Comparison of ENCODE assay signal across 8 cellular contexts in genomic region chr19:45676851-45677263, GRCh38. TPM values are rescaled to one million over a fixed set of nuclear protein-coding genes. Genes with fewer than 3 reads are reported as not detected.
DNase-seq lines count a peak whose midpoint lies in the region; ATAC-seq and TF ChIP-seq lines count a peak whose summit lies in the region.

No MANE protein-coding gene starts in this region.

- DNase-seq in T-helper 17 cell (peak; percentile 32 to 37 (median 33)), dorsolateral prefrontal cortex (no peak), nephron progenitor cell (no peak), NCI-H446 treated with DMSO at 0.1 percent for 48 hours (lab: John Stamatoyannopoulos, UW) (no peak), NCI-H774 (lab: John Stamatoyannopoulos, UW) (no peak), medulla oblongata (ENCODE audit: extremely low spot score) (no peak)

- peak; percentile 31 for ATAC-seq in GM18909 (IDR thresholded peaks at IDR 0.05; ENCODE audit: poor library complexity, unreplicated experiment)
- ATAC-seq in T-helper 17 cell, result peak; percentile 46
- no peak for ATAC-seq in HG03521 (IDR thresholded peaks at IDR 0.05; ENCODE audit: unreplicated experiment)

- no peaks in the 10 kb centered on the region for H3K9me3 Mint-ChIP-seq in nephron progenitor cell

- H3K4me3 Mint-ChIP-seq in T-helper 17 cell (peak overlapping the region; percentile 91), nephron progenitor cell (peak overlapping the region; percentile 68)

- intact Hi-C loops in dorsolateral prefrontal cortex (cut with DNase I), result no loop called here

- H3K27me3 Mint-ChIP-seq in T-helper 17 cell, result peaks cover 5% of the 10 kb centered on the region
- peaks cover 97% of the 10 kb centered on the region for H3K27me3 Mint-ChIP-seq in nephron progenitor cell (ENCODE audit: low read depth, poor library complexity)

- no peak overlapping the region for H3K27ac Mint-ChIP-seq in T-helper 17 cell
- H3K27ac Mint-ChIP-seq in nephron progenitor cell, result no peak overlapping the region

- peak overlapping the region in 57 of 59 donors; percentile 4 to 68 (median 42) for H3K4me3 ChIP-seq in dorsolateral prefrontal cortex

- TF ChIP-seq CTCF in dorsolateral prefrontal cortex (IDR thresholded peaks at IDR 0.05 in 54 of 56, conservative IDR thresholded peaks at IDR 0.05 in 2 of 56; ENCODE audit: low read depth in 1 of 56, partially characterized antibody in 56 of 56) (no peak), nephron progenitor cell (IDR thresholded peaks at IDR 0.05) (no peak)

- H3K4me1 Mint-ChIP-seq in T-helper 17 cell (peaks cover 20% of the 10 kb centered on the region), nephron progenitor cell (peaks cover 7% of the 10 kb centered on the region)

- H3K9me3 ChIP-seq in T-helper 17 cell (ENCODE audit: control insufficient read depth, low read length, poor library complexity, severe bottlenecking), result no peaks in the 10 kb centered on the region

- H3K27me3 ChIP-seq in dorsolateral prefrontal cortex, result peaks cover 0 to 51% (median 26%) of the 10 kb centered on the region in 45 donors

- H3K27ac ChIP-seq in dorsolateral prefrontal cortex, result peak overlapping the region in 35 of 59 donors; percentile 9 to 79 (median 60)

- H3K36me3 Mint-ChIP-seq in T-helper 17 cell (ENCODE audit: low read depth) (peaks cover 4% of the 10 kb centered on the region), nephron progenitor cell (ENCODE audit: low read depth) (no peaks in the 10 kb centered on the region)

RNA-seq across cellular contexts. Expression of gene GIPR, which starts 8.8 kb away (rescaled TPM):
- 1 to 10 TPM; 2.3 to 4.6 TPM for total RNA-seq in T-helper 17 cell
- total RNA-seq in dorsolateral prefrontal cortex, result 10 to 100 TPM in 16 of 120 experiments, 1 to 10 TPM in 91, under 1 TPM in 12, not detected in 1; 0.29 to 22.2 (median 3.7) TPM

RNA-seq across cellular contexts. Expression of gene SNRPD2, which starts 14.9 kb away (rescaled TPM):
- 100 to 1,000 TPM; 333 to 339 TPM for total RNA-seq in T-helper 17 cell
- total RNA-seq in dorsolateral prefrontal cortex, result 100 to 1,000 TPM; 125 to 259 (median 201) TPM

RNA-seq across cellular contexts. Expression of gene QPCTL, which starts 15.6 kb away (rescaled TPM):
- total RNA-seq in T-helper 17 cell (10 to 100 TPM in 1 of 2 donors, 1 to 10 TPM in 1; 7.1 to 13.2 TPM), dorsolateral prefrontal cortex (10 to 100 TPM in 31 of 120 experiments, 1 to 10 TPM in 89; 3.0 to 16.5 (median 8.6) TPM)

RNA-seq across cellular contexts. Expression of gene EML2, which starts 37.7 kb away (rescaled TPM):
- total RNA-seq in T-helper 17 cell (10 to 100 TPM; 58.1 to 61.2 TPM), dorsolateral prefrontal cortex (100 to 1,000 TPM in 112 of 120 experiments, 10 to 100 TPM in 8; 86.4 to 266 (median 132) TPM)

RNA-seq across cellular contexts. Expression of gene FBXO46, which starts 53.8 kb away (rescaled TPM):
- total RNA-seq in T-helper 17 cell, result 10 to 100 TPM; 19.4 to 23.2 TPM
- total RNA-seq in dorsolateral prefrontal cortex, result 10 to 100 TPM in 119 of 120 experiments, 1 to 10 TPM in 1; 9.1 to 29.5 (median 17.4) TPM

Comparison
In these comparisons a context has a peak if more than half of its experiments do, and no peak if none do; other contexts are left out.
1. DNase-seq: peak in T-helper 17 cell (3 of 3); none in dorsolateral prefrontal cortex (0 of 10), nephron progenitor cell (single experiment), NCI-H446 treated with DMSO at 0.1 percent for 48 hours (single experiment), NCI-H774 (single experiment) and medulla oblongata (single experiment).